In genomic region chr6:106516629-106517028, GRCh38 we compare ENCODE assay signal across 12 cellular contexts.
DNase-seq lines count a peak whose midpoint lies in the region; ATAC-seq and TF ChIP-seq lines count a peak whose summit lies in the region.
"Had no signal": no experiment of that assay in that cellular context is flagged by ENCODE, and none has a peak within 500 bp of the region (broad histone marks: within the 10 kb centered on the region; RNA-seq: fewer than 3 reads in every experiment).

No MANE protein-coding gene starts in this region.

- DNase-seq in AML-193 (lab: John Stamatoyannopoulos, UW) (peak; percentile 31 to 38), Panc1 (ENCODE audit: low read depth, low spot score) (no peak), breast epithelium (ENCODE audit: low spot score in 2 of 2) (no peak), NCI-H2081 treated with DMSO at 0.1 percent for 48 hours (lab: John Stamatoyannopoulos, UW) (no peak), middle frontal gyrus (ENCODE audit: extremely low spot score, low spot score) (no peak)
- DNase-seq: activated CD4-positive, alpha-beta T cell treated with anti-CD3 and anti-CD28 coated beads for 48 hours; KG1; nucleus accumbens had no signal

- BruUV-seq in Panc1 (replicated peaks; lab: Mats Ljungman, UMichigan) = no TSS peak

- no peaks in the 10 kb centered on the region for H3K9me3 ChIP-seq in DOHH2 (ENCODE audit: control insufficient read depth, insufficient read depth, low read length)
- H3K9me3 ChIP-seq in Panc1 (ENCODE audit: control insufficient read depth, insufficient read depth, low read depth, low read length) = no peaks in the 10 kb centered on the region
- H3K9me3 ChIP-seq in breast epithelium = no peaks in the 10 kb centered on the region

- H3K79me2 ChIP-seq in DOHH2 (ENCODE audit: control insufficient read depth, low read length) = peaks cover 97% of the 10 kb centered on the region

- no peaks in the 10 kb centered on the region for H3K27me3 ChIP-seq in DOHH2 (ENCODE audit: control insufficient read depth, low read length)
- H3K27me3 ChIP-seq in Panc1 (ENCODE audit: control insufficient read depth, insufficient read depth, low read length) = no peaks in the 10 kb centered on the region
- no peaks in the 10 kb centered on the region for H3K27me3 ChIP-seq in breast epithelium

- no peak for ATAC-seq in Panc1
- ATAC-seq in HG03378 (IDR thresholded peaks at IDR 0.05; ENCODE audit: unreplicated experiment) = no peak
- no peak for ATAC-seq in HG02884 (IDR thresholded peaks at IDR 0.05; ENCODE audit: unreplicated experiment)
- ATAC-seq: left lobe of liver had no signal

- CTCF ChIA-PET in Panc1 (lab: Charles Lee) = no interaction called here

- H4K20me1 ChIP-seq in DOHH2 (ENCODE audit: control insufficient read depth, insufficient read depth, low read depth, low read length) = no peaks in the 10 kb centered on the region

- H3K4me2 ChIP-seq in DOHH2 (ENCODE audit: low read length) = peak overlapping the region; percentile 78

- H3K4me1 ChIP-seq in DOHH2 (ENCODE audit: control insufficient read depth, low read length) (peaks cover 71% of the 10 kb centered on the region), Panc1 (ENCODE audit: control insufficient read depth, insufficient read depth, low read length) (peaks cover 64% of the 10 kb centered on the region), breast epithelium (peaks cover 3 to 6% of the 10 kb centered on the region in 2 donors)

- peaks cover 59% of the 10 kb centered on the region for H3K36me3 ChIP-seq in DOHH2 (ENCODE audit: control insufficient read depth, low read length)
- no peaks in the 10 kb centered on the region; the same call in 1 of the 2 replicates for H3K36me3 ChIP-seq in Panc1 (ENCODE audit: control insufficient read depth, insufficient read depth, low read length)
- H3K36me3 ChIP-seq in breast epithelium = no peaks in the 10 kb centered on the region

- H3K4me3 ChIP-seq in DOHH2 (ENCODE audit: low read length) (peak overlapping the region; percentile 68), Panc1 (ENCODE audit: low read depth in 2 of 2, low read length in 2 of 2) (no peak overlapping the region), breast epithelium (no peak overlapping the region)

- no peak for TF ChIP-seq POLR2A in breast epithelium (IDR thresholded peaks at IDR 0.05)

- in situ Hi-C loops in Panc1 (cut with HindIII; ENCODE audit: low pct_unique_long_range_greater_than_20kb, low sequenced_read_pairs) = no loop called here

- POLR2A ChIA-PET in Panc1 (lab: Charles Lee) = no interaction called here

- peak overlapping the region; percentile 84 for H3K27ac ChIP-seq in DOHH2 (ENCODE audit: low read depth, low read length)
- H3K27ac ChIP-seq in Panc1 (ENCODE audit: low read length) = peak overlapping the region; percentile 65
- H3K27ac ChIP-seq in breast epithelium = peak overlapping the region; percentile 44 to 96

- intact Hi-C loops in Panc1 (cut with micrococcal nuclease; ENCODE audit: unreplicated experiment) (no loop called here), breast epithelium (cut with DNase I; ENCODE audit: low total_unique reads) (no loop called here)

- peaks cover 42% of the 10 kb centered on the region for H3F3A ChIP-seq in DOHH2 (ENCODE audit: control insufficient read depth, insufficient read depth)

- no peaks in the 10 kb centered on the region for H3K9me2 ChIP-seq in DOHH2 (replicated peaks; ENCODE audit: control insufficient read depth, low read length)

- TF ChIP-seq CTCF in DOHH2 (IDR thresholded peaks at IDR 0.05; ENCODE audit: low read depth, low read length, poor library complexity, severe bottlenecking) (no peak), Panc1 (IDR thresholded peaks at IDR 0.05) (no peak), breast epithelium (IDR thresholded peaks at IDR 0.05) (no peak)

Comparison
In these comparisons a context has a peak if more than half of its experiments do, and no peak if none do; other contexts are left out.
1. DNase-seq: peak in AML-193 (2 of 2); none in Panc1 (single experiment), breast epithelium (0 of 2), NCI-H2081 treated with DMSO at 0.1 percent for 48 hours (single experiment) and middle frontal gyrus (single experiment).
2. Peak in every context shown above with its lines, with median percentiles within 50 percentile points of each other: H3K27ac ChIP-seq.